14 cellular contexts compared by ENCODE assay signal in the genomic region with DNA sequence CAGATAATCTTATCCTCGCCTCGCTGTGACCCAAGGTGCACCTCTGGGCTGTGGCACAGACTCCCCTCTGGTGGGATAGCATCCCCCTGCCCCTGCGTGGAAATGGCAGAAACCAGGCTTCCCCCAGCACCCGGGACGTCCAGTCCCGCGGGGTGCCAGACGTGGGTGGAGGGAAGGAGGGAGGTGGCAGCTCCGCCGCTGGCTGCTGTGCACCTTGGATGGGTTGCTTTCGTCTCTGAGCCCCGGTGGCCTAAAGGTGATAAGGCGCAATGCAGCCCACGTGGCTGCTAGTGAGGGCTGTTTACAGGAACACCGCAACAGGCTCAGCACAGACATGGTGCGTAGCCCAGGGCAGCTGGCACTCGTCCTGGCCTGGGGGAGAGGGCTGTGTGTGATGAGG. TPM values are rescaled to one million over a fixed set of nuclear protein-coding genes. Genes with fewer than 3 reads are reported as not detected.
DNase-seq lines count a peak whose midpoint lies in the region; ATAC-seq, FAIRE-seq and TF ChIP-seq lines count a peak whose summit lies in the region.
"Had no signal": no experiment of that assay in that cellular context is flagged by ENCODE, and none has a peak within 500 bp of the region (broad histone marks: within the 10 kb centered on the region; RNA-seq: fewer than 3 reads in every experiment).

No MANE protein-coding gene starts in this region.

- no peak overlapping the region for H4K12ac ChIP-seq in trophoblast cell (ENCODE audit: low read depth, low read length)

- H3K56ac ChIP-seq in H9 (ENCODE audit: insufficient read length, low read depth, low read length) = no peak overlapping the region

- H2BK20ac ChIP-seq in H9 (ENCODE audit: low read depth, low read length, poor library complexity, severe bottlenecking) = no peak overlapping the region

- no peak overlapping the region for H3K4me3 Mint-ChIP-seq in H9
- H3K4me3 Mint-ChIP-seq: B cell; CD4-positive, alpha-beta T cell had no signal

- no peak overlapping the region for H4K5ac ChIP-seq in H9 (ENCODE audit: insufficient read length, low read depth, low read length)

- in situ Hi-C loops in K562 (cut with MboI) = no loop called here

- H3K27me3 ChIP-seq in H9 (ENCODE audit: insufficient read depth, low read length) (no peaks in the 10 kb centered on the region), K562 (ENCODE audit: control insufficient read depth in 2 of 2, insufficient read depth in 2 of 2, low read length in 2 of 2) (peaks cover 0 to 16% of the 10 kb centered on the region in 2 experiments; a peak in 2 of 5 replicates), trophoblast cell (ENCODE audit: insufficient read depth, low read length) (no peaks in the 10 kb centered on the region)

- H3K9ac ChIP-seq in H9 (ENCODE audit: extremely low read depth, insufficient read length, low read length) (no peak overlapping the region), K562 (ENCODE audit: insufficient read depth in 1 of 2, low read depth in 2 of 2, low read length in 2 of 2) (no peak overlapping the region), trophoblast cell (ENCODE audit: low read length) (no peak overlapping the region), kidney (ENCODE audit: low read length in 2 of 2) (no peak overlapping the region)

- H3K18ac ChIP-seq in H9 (ENCODE audit: insufficient read length, low read depth, low read length) (no peak overlapping the region), trophoblast cell (ENCODE audit: low read length) (no peak overlapping the region)

- H3K9me3 ChIP-seq in A549 (no peaks in the 10 kb centered on the region), H9 (ENCODE audit: control insufficient read depth, low read depth, low read length) (no peaks in the 10 kb centered on the region), K562 (replicated peaks; ENCODE audit: control insufficient read depth, insufficient read depth, low read depth, low read length) (0 out of 2 replicates have a peak, but pooled peaks cover 1% of the 10 kb centered on the region), trophoblast cell (ENCODE audit: insufficient read depth, low read depth, low read length) (peaks cover 1% of the 10 kb centered on the region), kidney (ENCODE audit: control insufficient read depth in 1 of 2, low read length in 2 of 2) (no peaks in the 10 kb centered on the region)

- no peaks in the 10 kb centered on the region for H3K79me2 ChIP-seq in H9 (ENCODE audit: insufficient read depth, low read length)
- no peaks in the 10 kb centered on the region for H3K79me2 ChIP-seq in K562 (ENCODE audit: control insufficient read depth, insufficient read depth, low read length)
- H3K79me2 ChIP-seq in trophoblast cell (ENCODE audit: control insufficient read depth, insufficient read depth, low read length, poor library complexity) = no peaks in the 10 kb centered on the region

- H3K9me3 Mint-ChIP-seq in H9 = no peaks in the 10 kb centered on the region; a peak in 1 of 5 replicates
- H3K9me3 Mint-ChIP-seq: CD4-positive, alpha-beta T cell had no signal

- TF ChIP-seq RAD21 in A549 (conservative IDR thresholded peaks at IDR 0.05 in 1 of 2, IDR thresholded peaks at IDR 0.05 in 1 of 2) (no peak), K562 (CRISPR knock-in tag; conservative IDR thresholded peaks at IDR 0.05 in 1 of 2, IDR thresholded peaks at IDR 0.05 in 1 of 2) (no peak)

- POLR2A ChIA-PET in A549 (lab: Yijun Ruan, JAX) (no interaction called here), K562 (lab: Yijun Ruan, JAX) (interaction anchor here (1.0 kb wide), 1 partner anchor 10 kb away, joined by 4 read pairs; no protein-coding TSS in a partner anchor)

- WGBS in A549 (ENCODE audit: missing lambda C conversion rate) = 85% methylated on average over 12 of the region's 17 CpGs
- no CpG with 5 or more reads among the region's 17 CpGs for WGBS in H9 (ENCODE audit: extremely low coverage, insufficient read length, low lambda C conversion rate)
- 11% methylated on average over 17 of the region's 17 CpGs for WGBS in K562 (ENCODE audit: insufficient coverage, low coverage, missing lambda C conversion rate)
- no CpG with 5 or more reads among the region's 17 CpGs for WGBS in trophoblast cell (ENCODE audit: extremely low coverage, insufficient coverage, insufficient read length)

- no peak overlapping the region for H2BK15ac ChIP-seq in H9 (ENCODE audit: low read depth, low read length)

- no peak for TF ChIP-seq POLR2A in A549 (IDR thresholded peaks at IDR 0.05; ENCODE audit: low read length)
- TF ChIP-seq POLR2A in K562 (conservative IDR thresholded peaks at IDR 0.05) = no peak

- H2BK120ac ChIP-seq in H9 (ENCODE audit: low read depth, low read length, poor library complexity, severe bottlenecking) (no peak overlapping the region), trophoblast cell (ENCODE audit: insufficient read depth, low read length, poor library complexity) (no peak overlapping the region)

- H3K4ac ChIP-seq in H9 (ENCODE audit: low read depth, low read length) (no peak overlapping the region), trophoblast cell (ENCODE audit: low read depth, low read length) (no peak overlapping the region)

- TF ChIP-seq CTCF in A549 (IDR thresholded peaks at IDR 0.05) = no peak
- TF ChIP-seq CTCF in H9 (conservative IDR thresholded peaks at IDR 0.05) = no peak
- TF ChIP-seq CTCF in K562 (IDR thresholded peaks at IDR 0.05 in 2 of 3, conservative IDR thresholded peaks at IDR 0.05 in 1 of 3; ENCODE audit: insufficient read depth in 2 of 3, low read depth in 1 of 3, low read length in 3 of 3) = no peak
- TF ChIP-seq CTCF in kidney (IDR thresholded peaks at IDR 0.05; ENCODE audit: borderline replicate concordance, extremely low read depth, insufficient read depth) = no peak

- no peaks in the 10 kb centered on the region for H3K23me2 ChIP-seq in H9 (ENCODE audit: insufficient read length, low read depth, low read length, poor library complexity, severe bottlenecking)

- H3T11ph ChIP-seq in H9 (ENCODE audit: low read length) = no peak overlapping the region

- no peaks in the 10 kb centered on the region for H3K9me1 ChIP-seq in K562 (ENCODE audit: control insufficient read depth, insufficient read depth, low read length)

- H3K14ac ChIP-seq in H9 (ENCODE audit: insufficient read depth, low read length) (peak overlapping the region; percentile 46; the same call in 1 of the 2 replicates), trophoblast cell (ENCODE audit: low read length) (no peak overlapping the region)

- no TSS peak for BruUV-seq in K562 (replicated peaks; lab: Mats Ljungman, UMichigan)

- no peak overlapping the region for H3K4me2 ChIP-seq in A549
- no peak overlapping the region for H3K4me2 ChIP-seq in H9 (ENCODE audit: insufficient read depth, insufficient read length, low read length)
- no peak overlapping the region for H3K4me2 ChIP-seq in K562 (ENCODE audit: insufficient read depth, low read length)
- H3K4me2 ChIP-seq in trophoblast cell (ENCODE audit: low read length) = no peak overlapping the region

- H2BK5ac ChIP-seq in H9 (ENCODE audit: insufficient read length, low read length) (no peak overlapping the region), trophoblast cell (ENCODE audit: low read depth, low read length, poor library complexity) (no peak overlapping the region)

- no peak overlapping the region for H3K27ac Mint-ChIP-seq in H9
- H3K27ac Mint-ChIP-seq: B cell; CD4-positive, alpha-beta T cell had no signal

- no peak for DNase-seq in A549 (ENCODE audit: low read depth in 1 of 2, low spot score in 1 of 2)
- DNase-seq in H9 = no peak
- no peak for DNase-seq in K562 (ENCODE audit: extremely low read depth in 1 of 4, low spot score in 3 of 4)
- no peak for DNase-seq in trophoblast cell
- no peak for DNase-seq in NCI-H2196 (lab: John Stamatoyannopoulos, UW; ENCODE audit: unreplicated experiment)
- no peak for DNase-seq in NCI-H1417 (lab: John Stamatoyannopoulos, UW)
- DNase-seq in kidney = no peak
- DNase-seq: C1 segment of cervical spinal cord; Calu3; CD4-positive, alpha-beta T cell; DMS 273 treated with DMSO at 0.1 percent for 48 hours had no signal

- CTCF ChIA-PET in A549 (lab: Yijun Ruan, JAX) (interaction anchor here (1.1 to 8.5 kb wide), 4 partner anchors 10 to 211 kb away, joined by 3 to 35 read pairs (median 4); a partner anchor contains a TSS), K562 (lab: Yijun Ruan, JAX; ENCODE audit: low intra/inter-chr PET ratio) (no interaction called here)

- H3K27me3 Mint-ChIP-seq in H9 (ENCODE audit: low read depth) = peaks cover 32% of the 10 kb centered on the region

- no peak for ATAC-seq in A549
- ATAC-seq in K562 = peak; percentile 45; the same call in 2 of the 3 replicates
- ATAC-seq: HCT116 had no signal

- H3K27ac ChIP-seq in A549 = peak overlapping the region in 1 of 2 experiments; percentile 2; a peak in 2 of 6 replicates
- H3K27ac ChIP-seq in H9 (ENCODE audit: insufficient read length, low read depth, low read length) = no peak overlapping the region
- H3K27ac ChIP-seq in K562 (ENCODE audit: extremely low read depth, low read depth, low read length) = no peak overlapping the region
- H3K27ac ChIP-seq in trophoblast cell (ENCODE audit: low read depth, low read length) = no peak overlapping the region
- H3K27ac ChIP-seq in kidney (ENCODE audit: low read depth in 2 of 2, low read length in 2 of 2) = no peak overlapping the region

- H3K4me3 ChIP-seq in A549 (no peak overlapping the region), K562 (no peak overlapping the region), trophoblast cell (ENCODE audit: low read depth, low read length) (no peak overlapping the region), kidney (ENCODE audit: low read length in 2 of 2) (no peak overlapping the region)

- FAIRE-seq in A549 (lab: Jason Lieb, UNC) (no peak), K562 (lab: Jason Lieb, UNC) (no peak), kidney (lab: Jason Lieb, UNC) (no peak)
- FAIRE-seq: GM12892 had no signal

- H3K4me1 ChIP-seq in A549 (peaks cover 9% of the 10 kb centered on the region), H9 (ENCODE audit: insufficient read depth, low read length) (no peaks in the 10 kb centered on the region), K562 (replicated peaks in 1 of 2; ENCODE audit: control insufficient read depth in 2 of 2, insufficient read depth in 2 of 2, low read length in 2 of 2) (peaks cover 0 to 29% of the 10 kb centered on the region in 2 experiments; a peak in 3 of 5 replicates), trophoblast cell (ENCODE audit: control insufficient read depth in 1 of 2, insufficient read depth in 2 of 2, low read length in 2 of 2) (peaks cover 19 to 20% of the 10 kb centered on the region in 2 experiments), kidney (ENCODE audit: control insufficient read depth in 1 of 2, insufficient read depth in 1 of 2, low read depth in 1 of 2, low read length in 2 of 2) (peaks cover 0 to 3% of the 10 kb centered on the region in 2 donors)

- H2AK5ac ChIP-seq in H9 (ENCODE audit: insufficient read length, low read length) (no peak overlapping the region), trophoblast cell (ENCODE audit: low read length) (peak overlapping the region; percentile 69)

- H3K36me3 ChIP-seq in K562 (ENCODE audit: control insufficient read depth, insufficient read depth, low read length) = no peaks in the 10 kb centered on the region
- no peaks in the 10 kb centered on the region for H3K36me3 ChIP-seq in trophoblast cell (ENCODE audit: control insufficient read depth in 1 of 2, insufficient read depth in 2 of 2, low read length in 2 of 2)
- no peaks in the 10 kb centered on the region for H3K36me3 ChIP-seq in kidney (ENCODE audit: control insufficient read depth in 1 of 2, insufficient read depth in 2 of 2, low read length in 2 of 2)

- no peak overlapping the region for H4K8ac ChIP-seq in H9 (replicated peaks; ENCODE audit: insufficient read length, low read depth, low read length)
- H4K8ac ChIP-seq in trophoblast cell (ENCODE audit: low read depth, low read length) = no peak overlapping the region

- H2BK12ac ChIP-seq in H9 (ENCODE audit: insufficient read length, low read depth, low read length) = no peak overlapping the region
- no peak overlapping the region for H2BK12ac ChIP-seq in trophoblast cell (ENCODE audit: low read length)

- H4K91ac ChIP-seq in H9 (ENCODE audit: insufficient read length, low read depth, low read length) (no peak overlapping the region), trophoblast cell (ENCODE audit: low read depth, low read length) (no peak overlapping the region)

- intact Hi-C loops in K562 (cut with micrococcal nuclease) (no loop called here), kidney (cut with DNase I) (no loop called here)

- H2AFZ ChIP-seq in H9 (ENCODE audit: low read length) (no peak overlapping the region), K562 (ENCODE audit: low read depth, low read length) (no peak overlapping the region), trophoblast cell (ENCODE audit: insufficient read depth, low read length, poor library complexity) (no peak overlapping the region)

- no peaks in the 10 kb centered on the region for H4K20me1 ChIP-seq in H9 (ENCODE audit: control insufficient read depth, insufficient read depth, insufficient read length)
- 0 out of 2 replicates have a peak, but pooled peaks cover 4% of the 10 kb centered on the region for H4K20me1 ChIP-seq in K562 (replicated peaks; ENCODE audit: control insufficient read depth, insufficient read depth, low read length)

- peaks cover 0 to 3% of the 10 kb centered on the region in 2 experiments; a peak in 1 of 4 replicates for H3K4me1 Mint-ChIP-seq in H9

- H3K23ac ChIP-seq in H9 (ENCODE audit: insufficient read length, low read depth, low read length) = no peak overlapping the region
- H3K23ac ChIP-seq in trophoblast cell (ENCODE audit: low read length) = no peak overlapping the region

- H3K36me3 Mint-ChIP-seq in H9 (ENCODE audit: insufficient read depth in 1 of 3, low read depth in 3 of 3) = no peaks in the 10 kb centered on the region

- TF ChIP-seq EP300 in A549 (IDR thresholded peaks at IDR 0.05) (no peak), K562 (IDR thresholded peaks at IDR 0.05; ENCODE audit: low read length) (no peak)

- no peaks in the 10 kb centered on the region for H3K79me1 ChIP-seq in H9 (ENCODE audit: insufficient read depth, low read depth, low read length, poor library complexity, severe bottlenecking)
- peaks cover 11% of the 10 kb centered on the region for H3K79me1 ChIP-seq in trophoblast cell (ENCODE audit: low read length)

RNA-seq across cellular contexts. Expression of a gene that starts 13.6 kb away (rescaled TPM):
- polyA plus RNA-seq in A549 (2011; rRNA removed) (11.3 and 12.8 TPM in 2 replicates), A549 (2017; fragmentation: RNase III; extraction: RNeasy Plus Mini Kit Qiagen cat#74134 plus additional on column Dnase treatment) (14.2 to 16.3 TPM (median 14.9 TPM) in 3 replicates), K562 (2011; rRNA removed) (7.9 TPM in 2 replicates), K562 (2014; fragmentation: Illumina TruSeq; extraction: Trizol) (2.5 and 4.7 TPM in 2 replicates), K562 (2014; fragmentation: Nextera tagmentation; extraction: Ambion mirVana) (1 to 10 TPM; 3.9 to 9.5 TPM), K562 (2014; rRNA removed) (2.6 and 3.6 TPM in 2 replicates), kidney (ENCODE audit: insufficient read depth, low read depth, low replicate concordance) (14.1 TPM)
- 7.4 and 8.4 TPM in 2 replicates for polyA plus RNA-seq in A549 (2012; cell fraction: cytosol; rRNA removed)
- 8.7 and 12.6 TPM in 2 replicates for polyA plus RNA-seq in A549 (2012; cell fraction: nucleus; rRNA removed)
- 34.7 and 41.5 TPM in 2 replicates for polyA minus RNA-seq in A549 (2011; rRNA and poly(A)+ RNA removed)
- total RNA-seq in H9 (2021) (34.3 and 35.8 TPM in 2 replicates), K562 (2014; rRNA removed) (8.1 and 10.0 TPM in 2 replicates), K562 (2014; rRNA removed; fragmentation: Illumina TruSeq; extraction: Trizol) (3.6 and 5.0 TPM in 2 replicates), K562 (2015; rRNA removed; fragmentation: Illumina TruSeq; extraction: Trizol) (4.6 and 6.1 TPM in 2 replicates), K562 (2021) (9.8 and 10.2 TPM in 2 replicates), kidney (53.0 TPM)
- total RNA-seq in K562 (2011; cell fraction: chromatin; rRNA removed; ENCODE audit: low replicate concordance) = 21.5 and 51.6 TPM in 2 replicates
- total RNA-seq in K562 (2011; cell fraction: nucleolus; rRNA removed) = 36.1 and 57.4 TPM in 2 replicates
- total RNA-seq in K562 (2011; cell fraction: nucleoplasm; rRNA removed) = 30.2 and 38.4 TPM in 2 replicates
- polyA plus RNA-seq in K562 (2011; cell fraction: cytosol; rRNA removed) = 5.2 and 10.8 TPM in 2 replicates
- polyA plus RNA-seq in K562 (2011; cell fraction: nucleus; rRNA removed) = 13.3 and 32.6 TPM in 2 replicates
- polyA plus RNA-seq in K562 (2012) = 6.4 and 9.1 TPM in 2 replicates
- polyA minus RNA-seq in K562 (2011; rRNA and poly(A)+ RNA removed) = 24.4 and 37.5 TPM in 2 replicates
- 34.5 and 45.2 TPM in 2 replicates for polyA minus RNA-seq in K562 (2011; cell fraction: cytosol; rRNA and poly(A)+ RNA removed)
- 11.0 and 13.5 TPM in 2 replicates for polyA minus RNA-seq in K562 (2011; cell fraction: nucleus; rRNA and poly(A)+ RNA removed)
- polyA plus RNA-seq in trophoblast cell (2013) = 9.7 and 10.6 TPM in 2 replicates
